ENCODE assay signal across 8 cellular contexts in the genomic region with DNA sequence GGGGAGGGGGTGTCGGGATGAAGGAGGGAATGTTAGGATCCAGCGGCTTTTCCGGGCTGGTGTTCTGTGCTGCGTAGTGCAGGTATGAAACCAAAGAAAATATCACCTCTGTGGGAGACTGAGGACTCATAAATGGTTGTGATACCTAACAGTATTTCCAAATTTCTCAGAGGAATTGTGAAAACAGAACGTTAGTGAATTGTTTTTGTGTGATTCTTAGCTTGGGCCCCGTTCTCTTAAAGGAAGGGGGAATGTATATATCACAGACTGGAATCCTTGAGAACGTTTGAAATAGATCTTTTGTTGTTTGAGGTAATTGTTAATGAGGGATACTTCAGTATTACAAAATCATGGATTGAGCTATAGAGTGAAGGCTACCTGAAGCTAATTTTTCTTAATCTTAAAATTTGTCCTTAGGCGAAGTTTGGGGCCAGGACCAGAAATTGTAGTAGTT. TPM values are rescaled to one million over a fixed set of nuclear protein-coding genes. Genes with fewer than 3 reads are reported as not detected.
DNase-seq lines count a peak whose midpoint lies in the region; ATAC-seq and TF ChIP-seq lines count a peak whose summit lies in the region.

No MANE protein-coding gene starts in this region.

- intact Hi-C loops in MCF 10A (cut with micrococcal nuclease), result loop anchor here (5.0 kb wide), 1 partner anchor 105 kb away; a partner anchor contains a TSS

- no peaks in the 10 kb centered on the region for H3K9me3 Mint-ChIP-seq in MCF 10A (ENCODE audit: unreplicated experiment)

- DNase-seq in AG04450 (ENCODE audit: low read depth, low spot score) (no peak), MCF 10A (ENCODE audit: unreplicated experiment) (no peak), NCI-H345 treated with DMSO at 0.1 percent for 48 hours (lab: John Stamatoyannopoulos, UW; ENCODE audit: unreplicated experiment) (no peak), globus pallidus (ENCODE audit: low spot score) (no peak)

- CTCF ChIA-PET in AG04450 (lab: Charles Lee), result interaction anchor here (0.8 to 7.1 kb wide), 27 partner anchors 8 to 178 kb away, joined by 3 to 95 read pairs (median 8); a partner anchor contains a TSS
- CTCF ChIA-PET in MCF 10A (lab: Yijun Ruan, JAX), result interaction anchor here (0.6 to 7.5 kb wide), 12 partner anchors 11 to 677 kb away, joined by 3 to 84 read pairs (median 6); a partner anchor contains a TSS

- peaks cover 14% of the 10 kb centered on the region for H3K4me1 Mint-ChIP-seq in MCF 10A (ENCODE audit: insufficient read depth, unreplicated experiment)

- peak overlapping the region; percentile 100 for H3K27ac Mint-ChIP-seq in MCF 10A (ENCODE audit: low read depth, unreplicated experiment)

- H3K9me3 ChIP-seq in AG04450 (ENCODE audit: control insufficient read depth, insufficient read depth, low read length) (no peaks in the 10 kb centered on the region; the same call in 1 of the 2 replicates), mucosa of rectum (ENCODE audit: control insufficient read depth in 2 of 2, low read length in 2 of 2) (no peaks in the 10 kb centered on the region)

- H3K36me3 ChIP-seq in mucosa of rectum (ENCODE audit: control insufficient read depth in 2 of 2, insufficient read depth in 2 of 2, low read length in 2 of 2), result peaks cover 0 to 4% of the 10 kb centered on the region in 2 donors

- H3K36me3 Mint-ChIP-seq in MCF 10A (ENCODE audit: insufficient read depth, unreplicated experiment), result peaks cover 49% of the 10 kb centered on the region

- H3K9ac ChIP-seq in mucosa of rectum (ENCODE audit: low read depth in 1 of 2, low read length in 2 of 2), result peak overlapping the region; percentile 99

- peak; percentile 5 for ATAC-seq in HG03095 (IDR thresholded peaks at IDR 0.05; ENCODE audit: unreplicated experiment)
- ATAC-seq in GM19397 (IDR thresholded peaks at IDR 0.05; ENCODE audit: unreplicated experiment), result no peak
- no peak for ATAC-seq in GM18868 (IDR thresholded peaks at IDR 0.05; ENCODE audit: unreplicated experiment)

- peaks cover 6 to 17% of the 10 kb centered on the region in 2 donors for H3K4me1 ChIP-seq in mucosa of rectum (ENCODE audit: control insufficient read depth in 2 of 2, insufficient read depth in 2 of 2, low read length in 2 of 2)

- TSS peak; percentile 49 for BruUV-seq in MCF 10A (replicated peaks; lab: Mats Ljungman, UMichigan)

- peak overlapping the region; percentile 99 for H3K4me3 Mint-ChIP-seq in MCF 10A (ENCODE audit: unreplicated experiment)

- POLR2A ChIA-PET in AG04450 (lab: Yijun Ruan, JAX), result interaction anchor here (1.2 to 1.8 kb wide), 5 partner anchors 33 to 264 kb away, joined by 3 to 10 read pairs (median 4); a partner anchor contains a TSS
- POLR2A ChIA-PET in MCF 10A (lab: Yijun Ruan, JAX), result interaction anchor here (0.6 to 3.9 kb wide), 29 partner anchors 8 to 645 kb away, joined by 3 to 53 read pairs (median 6); a partner anchor contains a TSS

- H3K4me3 ChIP-seq in AG04450 (ENCODE audit: low read depth, low read length) (peak overlapping the region; percentile 98), mucosa of rectum (ENCODE audit: low read length in 2 of 2) (peak overlapping the region; percentile 94 to 97)

- peaks cover 2% of the 10 kb centered on the region for H3K27me3 ChIP-seq in AG04450 (ENCODE audit: control insufficient read depth, insufficient read depth, low read length)
- H3K27me3 ChIP-seq in mucosa of rectum (ENCODE audit: control insufficient read depth in 2 of 2, insufficient read depth in 2 of 2, low read length in 2 of 2), result no peaks in the 10 kb centered on the region

- TF ChIP-seq CTCF in AG04450 (IDR thresholded peaks at IDR 0.05; ENCODE audit: low read depth, low read length), result no peak
- no peak for TF ChIP-seq CTCF in MCF 10A (IDR thresholded peaks at IDR 0.05; ENCODE audit: unreplicated experiment)

- H3K27ac ChIP-seq in AG04450 (ENCODE audit: low read depth, low read length) (no peak overlapping the region), mucosa of rectum (ENCODE audit: low read depth in 2 of 2, low read length in 2 of 2) (peak overlapping the region; percentile 95 to 96)

- H3K27me3 Mint-ChIP-seq in MCF 10A (ENCODE audit: insufficient read depth, unreplicated experiment), result no peaks in the 10 kb centered on the region

RNA-seq across cellular contexts. Expression of a gene that starts 0.9 kb away (rescaled TPM):
- polyA plus RNA-seq in AG04450 (2011; rRNA removed), result 75.3 and 105 TPM in 2 replicates
- polyA minus RNA-seq in AG04450 (2011; rRNA and poly(A)+ RNA removed), result 125 and 171 TPM in 2 replicates
- 112 and 142 TPM in 2 replicates for total RNA-seq in MCF 10A (2022)
